In genomic region chr9:98142182-98142924, GRCh38 we compare ENCODE assay signal across 2 cellular contexts.
TF ChIP-seq lines count a peak whose summit lies in the region.

No MANE protein-coding gene starts in this region.

TF ChIP-seq in SK-N-SH, 30 proteins besides CTCF, POLR2A, EP300 and RAD21:
- TF ChIP-seq, protein P1, sequence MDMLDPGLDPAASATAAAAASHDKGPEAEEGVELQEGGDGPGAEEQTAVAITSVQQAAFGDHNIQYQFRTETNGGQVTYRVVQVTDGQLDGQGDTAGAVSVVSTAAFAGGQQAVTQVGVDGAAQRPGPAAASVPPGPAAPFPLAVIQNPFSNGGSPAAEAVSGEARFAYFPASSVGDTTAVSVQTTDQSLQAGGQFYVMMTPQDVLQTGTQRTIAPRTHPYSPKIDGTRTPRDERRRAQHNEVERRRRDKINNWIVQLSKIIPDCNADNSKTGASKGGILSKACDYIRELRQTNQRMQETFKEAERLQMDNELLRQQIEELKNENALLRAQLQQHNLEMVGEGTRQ (IDR thresholded peaks at IDR 0.05; ENCODE audit: borderline replicate concordance, low read depth, low read length): no peak
- no peak for TF ChIP-seq GABPA (IDR thresholded peaks at IDR 0.05; ENCODE audit: low read depth)

TF ChIP-seq in SK-N-SH treated with all-trans-retinoic acid at 6 μM for 48 hours, 23 proteins besides CTCF, POLR2A, EP300 and RAD21 (continued from another document):
- TF ChIP-seq CREB5 (CRISPR knock-in tag; IDR thresholded peaks at IDR 0.05; ENCODE audit: low read depth) (no peak), RARB (CRISPR knock-in tag; IDR thresholded peaks at IDR 0.05) (no peak), PPARA (CRISPR knock-in tag; IDR thresholded peaks at IDR 0.05; ENCODE audit: borderline replicate concordance) (no peak)
